Comparison of ENCODE assay signal across 1 cellular context in the genomic region with DNA sequence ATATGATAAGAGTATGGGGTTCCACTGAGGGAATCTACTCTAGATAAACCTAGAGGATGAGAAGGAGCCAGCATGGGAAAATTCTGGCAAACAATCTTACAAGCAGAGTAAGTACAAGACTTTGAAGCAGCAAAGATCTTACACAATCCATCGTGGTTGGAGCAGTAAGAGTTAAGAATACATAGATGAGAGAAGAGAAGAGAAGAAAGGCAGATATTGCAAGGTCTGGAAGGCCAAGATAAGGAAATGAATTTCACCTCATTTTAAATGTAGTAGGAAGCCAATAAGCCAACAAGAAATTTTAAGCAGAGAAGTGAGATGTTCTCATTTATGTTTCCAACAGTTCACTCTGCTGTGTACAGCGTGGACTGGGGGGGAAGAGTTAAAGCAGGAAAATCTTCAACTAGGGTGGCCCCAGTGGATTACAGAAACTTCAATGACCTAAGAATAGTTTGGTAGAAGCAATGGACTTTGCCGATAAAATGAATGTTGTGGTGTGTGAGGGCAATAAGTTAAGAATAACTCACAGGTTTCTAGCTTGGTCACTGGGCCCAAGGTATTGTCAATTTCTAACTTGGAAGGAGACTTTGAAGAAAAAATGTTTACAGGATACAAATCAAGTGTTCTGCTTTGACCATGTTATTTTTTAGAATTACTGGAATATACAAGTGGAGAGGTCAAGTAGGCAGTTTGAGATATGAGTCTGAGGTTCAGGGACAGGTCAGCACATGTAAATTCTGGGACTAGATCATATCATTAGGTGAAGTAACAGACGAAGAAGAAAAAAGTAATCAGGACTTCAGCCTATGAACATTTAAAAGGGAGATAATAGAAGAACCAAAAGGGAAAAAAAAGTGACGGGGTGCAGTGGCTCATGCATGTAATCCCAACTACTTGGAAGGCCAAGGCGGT.
TF ChIP-seq lines count a peak whose summit lies in the region.

No MANE protein-coding gene starts in this region.

TF ChIP-seq in K562, 482 proteins besides CTCF, POLR2A, EP300 and RAD21 (continued from another document and continues in another):
- TF ChIP-seq, protein P1, sequence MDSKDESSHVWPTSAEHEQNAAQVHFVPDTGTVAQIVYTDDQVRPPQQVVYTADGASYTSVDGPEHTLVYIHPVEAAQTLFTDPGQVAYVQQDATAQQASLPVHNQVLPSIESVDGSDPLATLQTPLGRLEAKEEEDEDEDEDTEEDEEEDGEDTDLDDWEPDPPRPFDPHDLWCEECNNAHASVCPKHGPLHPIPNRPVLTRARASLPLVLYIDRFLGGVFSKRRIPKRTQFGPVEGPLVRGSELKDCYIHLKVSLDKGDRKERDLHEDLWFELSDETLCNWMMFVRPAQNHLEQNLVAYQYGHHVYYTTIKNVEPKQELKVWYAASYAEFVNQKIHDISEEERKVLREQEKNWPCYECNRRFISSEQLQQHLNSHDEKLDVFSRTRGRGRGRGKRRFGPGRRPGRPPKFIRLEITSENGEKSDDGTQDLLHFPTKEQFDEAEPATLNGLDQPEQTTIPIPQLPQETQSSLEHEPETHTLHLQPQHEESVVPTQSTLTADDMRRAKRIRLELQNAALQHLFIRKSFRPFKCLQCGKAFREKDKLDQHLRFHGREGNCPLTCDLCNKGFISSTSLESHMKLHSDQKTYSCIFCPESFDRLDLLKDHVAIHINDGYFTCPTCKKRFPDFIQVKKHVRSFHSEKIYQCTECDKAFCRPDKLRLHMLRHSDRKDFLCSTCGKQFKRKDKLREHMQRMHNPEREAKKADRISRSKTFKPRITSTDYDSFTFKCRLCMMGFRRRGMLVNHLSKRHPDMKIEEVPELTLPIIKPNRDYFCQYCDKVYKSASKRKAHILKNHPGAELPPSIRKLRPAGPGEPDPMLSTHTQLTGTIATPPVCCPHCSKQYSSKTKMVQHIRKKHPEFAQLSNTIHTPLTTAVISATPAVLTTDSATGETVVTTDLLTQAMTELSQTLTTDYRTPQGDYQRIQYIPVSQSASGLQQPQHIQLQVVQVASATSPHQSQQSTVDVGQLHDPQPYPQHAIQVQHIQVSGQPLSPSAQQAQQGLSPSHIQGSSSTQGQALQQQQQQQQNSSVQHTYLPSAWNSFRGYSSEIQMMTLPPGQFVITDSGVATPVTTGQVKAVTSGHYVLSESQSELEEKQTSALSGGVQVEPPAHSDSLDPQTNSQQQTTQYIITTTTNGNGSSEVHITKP (IDR thresholded peaks at IDR 0.05; ENCODE audit: partially characterized antibody), result peak; percentile 59
- TF ChIP-seq ZBTB12 (CRISPR knock-in tag; IDR thresholded peaks at IDR 0.05), result no peak
- no peak for TF ChIP-seq NFE2L1 (tag; IDR thresholded peaks at IDR 0.05; ENCODE audit: borderline replicate concordance, low read depth)
- TF ChIP-seq HDAC3 (IDR thresholded peaks at IDR 0.05; ENCODE audit: borderline replicate concordance, partially characterized antibody), result peak; percentile 60
- no peak for TF ChIP-seq NUFIP1 (IDR thresholded peaks at IDR 0.05; ENCODE audit: partially characterized antibody)
- peak; percentile 94 for TF ChIP-seq NBN (IDR thresholded peaks at IDR 0.05; ENCODE audit: low read depth)
- TF ChIP-seq SMARCC2 (IDR thresholded peaks at IDR 0.05; ENCODE audit: low read depth), result peak; percentile 65
- TF ChIP-seq LCOR (CRISPR knock-in tag; IDR thresholded peaks at IDR 0.05), result no peak
- peak; percentile 17; the same call in 1 of the 2 replicates for TF ChIP-seq KHSRP (IDR thresholded peaks at IDR 0.05)
- TF ChIP-seq WHSC1 (IDR thresholded peaks at IDR 0.05; ENCODE audit: low read length), result no peak
- no peak for TF ChIP-seq NFE2 (IDR thresholded peaks at IDR 0.05; ENCODE audit: low read depth)
- no peak for TF ChIP-seq FOXP1 (CRISPR knock-in tag; IDR thresholded peaks at IDR 0.05)
- TF ChIP-seq KLF10 (CRISPR knock-in tag; IDR thresholded peaks at IDR 0.05), result no peak
- TF ChIP-seq ZNF511 (CRISPR knock-in tag; IDR thresholded peaks at IDR 0.05), result no peak
- TF ChIP-seq ZNF696 (CRISPR knock-in tag; conservative IDR thresholded peaks at IDR 0.05), result no peak
- no peak for TF ChIP-seq ZNF561 (CRISPR knock-in tag; conservative IDR thresholded peaks at IDR 0.05)
- TF ChIP-seq TAF15 (IDR thresholded peaks at IDR 0.05; ENCODE audit: low read depth, low read length), result no peak
- peak; percentile 38; the same call in 1 of the 2 replicates for TF ChIP-seq KLF16 (IDR thresholded peaks at IDR 0.05)
- TF ChIP-seq, protein P2, sequence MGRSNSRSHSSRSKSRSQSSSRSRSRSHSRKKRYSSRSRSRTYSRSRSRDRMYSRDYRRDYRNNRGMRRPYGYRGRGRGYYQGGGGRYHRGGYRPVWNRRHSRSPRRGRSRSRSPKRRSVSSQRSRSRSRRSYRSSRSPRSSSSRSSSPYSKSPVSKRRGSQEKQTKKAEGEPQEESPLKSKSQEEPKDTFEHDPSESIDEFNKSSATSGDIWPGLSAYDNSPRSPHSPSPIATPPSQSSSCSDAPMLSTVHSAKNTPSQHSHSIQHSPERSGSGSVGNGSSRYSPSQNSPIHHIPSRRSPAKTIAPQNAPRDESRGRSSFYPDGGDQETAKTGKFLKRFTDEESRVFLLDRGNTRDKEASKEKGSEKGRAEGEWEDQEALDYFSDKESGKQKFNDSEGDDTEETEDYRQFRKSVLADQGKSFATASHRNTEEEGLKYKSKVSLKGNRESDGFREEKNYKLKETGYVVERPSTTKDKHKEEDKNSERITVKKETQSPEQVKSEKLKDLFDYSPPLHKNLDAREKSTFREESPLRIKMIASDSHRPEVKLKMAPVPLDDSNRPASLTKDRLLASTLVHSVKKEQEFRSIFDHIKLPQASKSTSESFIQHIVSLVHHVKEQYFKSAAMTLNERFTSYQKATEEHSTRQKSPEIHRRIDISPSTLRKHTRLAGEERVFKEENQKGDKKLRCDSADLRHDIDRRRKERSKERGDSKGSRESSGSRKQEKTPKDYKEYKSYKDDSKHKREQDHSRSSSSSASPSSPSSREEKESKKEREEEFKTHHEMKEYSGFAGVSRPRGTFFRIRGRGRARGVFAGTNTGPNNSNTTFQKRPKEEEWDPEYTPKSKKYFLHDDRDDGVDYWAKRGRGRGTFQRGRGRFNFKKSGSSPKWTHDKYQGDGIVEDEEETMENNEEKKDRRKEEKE (IDR thresholded peaks at IDR 0.05; ENCODE audit: borderline replicate concordance in 1 of 2, control insufficient read depth in 1 of 2, low read depth in 2 of 2, low read length in 1 of 2), result no peak
- TF ChIP-seq, protein P3, sequence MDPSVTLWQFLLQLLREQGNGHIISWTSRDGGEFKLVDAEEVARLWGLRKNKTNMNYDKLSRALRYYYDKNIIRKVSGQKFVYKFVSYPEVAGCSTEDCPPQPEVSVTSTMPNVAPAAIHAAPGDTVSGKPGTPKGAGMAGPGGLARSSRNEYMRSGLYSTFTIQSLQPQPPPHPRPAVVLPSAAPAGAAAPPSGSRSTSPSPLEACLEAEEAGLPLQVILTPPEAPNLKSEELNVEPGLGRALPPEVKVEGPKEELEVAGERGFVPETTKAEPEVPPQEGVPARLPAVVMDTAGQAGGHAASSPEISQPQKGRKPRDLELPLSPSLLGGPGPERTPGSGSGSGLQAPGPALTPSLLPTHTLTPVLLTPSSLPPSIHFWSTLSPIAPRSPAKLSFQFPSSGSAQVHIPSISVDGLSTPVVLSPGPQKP (CRISPR knock-in tag; IDR thresholded peaks at IDR 0.05), result no peak
- TF ChIP-seq FOXM1 (IDR thresholded peaks at IDR 0.05; ENCODE audit: low read depth), result peak; percentile 84
- TF ChIP-seq FOXM1 (CRISPR knock-in tag; IDR thresholded peaks at IDR 0.05; ENCODE audit: low read depth), result no peak
- TF ChIP-seq RHOXF2B (CRISPR knock-in tag; conservative IDR thresholded peaks at IDR 0.05), result no peak
- TF ChIP-seq, protein P4, sequence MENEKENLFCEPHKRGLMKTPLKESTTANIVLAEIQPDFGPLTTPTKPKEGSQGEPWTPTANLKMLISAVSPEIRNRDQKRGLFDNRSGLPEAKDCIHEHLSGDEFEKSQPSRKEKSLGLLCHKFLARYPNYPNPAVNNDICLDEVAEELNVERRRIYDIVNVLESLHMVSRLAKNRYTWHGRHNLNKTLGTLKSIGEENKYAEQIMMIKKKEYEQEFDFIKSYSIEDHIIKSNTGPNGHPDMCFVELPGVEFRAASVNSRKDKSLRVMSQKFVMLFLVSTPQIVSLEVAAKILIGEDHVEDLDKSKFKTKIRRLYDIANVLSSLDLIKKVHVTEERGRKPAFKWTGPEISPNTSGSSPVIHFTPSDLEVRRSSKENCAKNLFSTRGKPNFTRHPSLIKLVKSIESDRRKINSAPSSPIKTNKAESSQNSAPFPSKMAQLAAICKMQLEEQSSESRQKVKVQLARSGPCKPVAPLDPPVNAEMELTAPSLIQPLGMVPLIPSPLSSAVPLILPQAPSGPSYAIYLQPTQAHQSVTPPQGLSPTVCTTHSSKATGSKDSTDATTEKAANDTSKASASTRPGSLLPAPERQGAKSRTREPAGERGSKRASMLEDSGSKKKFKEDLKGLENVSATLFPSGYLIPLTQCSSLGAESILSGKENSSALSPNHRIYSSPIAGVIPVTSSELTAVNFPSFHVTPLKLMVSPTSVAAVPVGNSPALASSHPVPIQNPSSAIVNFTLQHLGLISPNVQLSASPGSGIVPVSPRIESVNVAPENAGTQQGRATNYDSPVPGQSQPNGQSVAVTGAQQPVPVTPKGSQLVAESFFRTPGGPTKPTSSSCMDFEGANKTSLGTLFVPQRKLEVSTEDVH (IDR thresholded peaks at IDR 0.05; ENCODE audit: low read depth, partially characterized antibody), result no peak
- no peak for TF ChIP-seq MCM7 (IDR thresholded peaks at IDR 0.05)
- TF ChIP-seq CREB5 (CRISPR knock-in tag; IDR thresholded peaks at IDR 0.05), result no peak
- peak; percentile 24 for TF ChIP-seq ASH1L (IDR thresholded peaks at IDR 0.05; ENCODE audit: borderline replicate concordance, low read depth, partially characterized antibody)
- no peak for TF ChIP-seq ATF6 (CRISPR knock-in tag; IDR thresholded peaks at IDR 0.05)
- no peak for TF ChIP-seq ZNF79 (CRISPR knock-in tag; IDR thresholded peaks at IDR 0.05; ENCODE audit: low read depth)
- TF ChIP-seq, protein P5, sequence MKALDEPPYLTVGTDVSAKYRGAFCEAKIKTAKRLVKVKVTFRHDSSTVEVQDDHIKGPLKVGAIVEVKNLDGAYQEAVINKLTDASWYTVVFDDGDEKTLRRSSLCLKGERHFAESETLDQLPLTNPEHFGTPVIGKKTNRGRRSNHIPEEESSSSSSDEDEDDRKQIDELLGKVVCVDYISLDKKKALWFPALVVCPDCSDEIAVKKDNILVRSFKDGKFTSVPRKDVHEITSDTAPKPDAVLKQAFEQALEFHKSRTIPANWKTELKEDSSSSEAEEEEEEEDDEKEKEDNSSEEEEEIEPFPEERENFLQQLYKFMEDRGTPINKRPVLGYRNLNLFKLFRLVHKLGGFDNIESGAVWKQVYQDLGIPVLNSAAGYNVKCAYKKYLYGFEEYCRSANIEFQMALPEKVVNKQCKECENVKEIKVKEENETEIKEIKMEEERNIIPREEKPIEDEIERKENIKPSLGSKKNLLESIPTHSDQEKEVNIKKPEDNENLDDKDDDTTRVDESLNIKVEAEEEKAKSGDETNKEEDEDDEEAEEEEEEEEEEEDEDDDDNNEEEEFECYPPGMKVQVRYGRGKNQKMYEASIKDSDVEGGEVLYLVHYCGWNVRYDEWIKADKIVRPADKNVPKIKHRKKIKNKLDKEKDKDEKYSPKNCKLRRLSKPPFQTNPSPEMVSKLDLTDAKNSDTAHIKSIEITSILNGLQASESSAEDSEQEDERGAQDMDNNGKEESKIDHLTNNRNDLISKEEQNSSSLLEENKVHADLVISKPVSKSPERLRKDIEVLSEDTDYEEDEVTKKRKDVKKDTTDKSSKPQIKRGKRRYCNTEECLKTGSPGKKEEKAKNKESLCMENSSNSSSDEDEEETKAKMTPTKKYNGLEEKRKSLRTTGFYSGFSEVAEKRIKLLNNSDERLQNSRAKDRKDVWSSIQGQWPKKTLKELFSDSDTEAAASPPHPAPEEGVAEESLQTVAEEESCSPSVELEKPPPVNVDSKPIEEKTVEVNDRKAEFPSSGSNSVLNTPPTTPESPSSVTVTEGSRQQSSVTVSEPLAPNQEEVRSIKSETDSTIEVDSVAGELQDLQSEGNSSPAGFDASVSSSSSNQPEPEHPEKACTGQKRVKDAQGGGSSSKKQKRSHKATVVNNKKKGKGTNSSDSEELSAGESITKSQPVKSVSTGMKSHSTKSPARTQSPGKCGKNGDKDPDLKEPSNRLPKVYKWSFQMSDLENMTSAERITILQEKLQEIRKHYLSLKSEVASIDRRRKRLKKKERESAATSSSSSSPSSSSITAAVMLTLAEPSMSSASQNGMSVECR (CRISPR knock-in tag; IDR thresholded peaks at IDR 0.05), result no peak
- no peak for TF ChIP-seq ZNF707 (CRISPR knock-in tag; conservative IDR thresholded peaks at IDR 0.05)
- TF ChIP-seq ZNF717 (CRISPR knock-in tag; IDR thresholded peaks at IDR 0.05), result no peak
- TF ChIP-seq ARID1B (IDR thresholded peaks at IDR 0.05), result peak; percentile 98
- peak; percentile 82 for TF ChIP-seq STAT5A (IDR thresholded peaks at IDR 0.05; ENCODE audit: borderline replicate concordance, low read length)
